In genomic region chr10:11639861-11640764, GRCh38 we compare ENCODE assay signal across 1 cellular context.
TF ChIP-seq lines count a peak whose summit lies in the region.

No MANE protein-coding gene starts in this region.

TF ChIP-seq in HEK293, 187 proteins besides CTCF, POLR2A, EP300 and RAD21:
- TF ChIP-seq ZBTB7A (tag by site-specific recombination; IDR thresholded peaks at IDR 0.05; ENCODE audit: low read depth) = no peak
- peak; percentile 18; the same call in 1 of the 2 replicates for TF ChIP-seq EGR2 (tag by site-specific recombination; IDR thresholded peaks at IDR 0.05; ENCODE audit: low read depth)
- TF ChIP-seq ZFHX2 (tag by site-specific recombination; conservative IDR thresholded peaks at IDR 0.05) = peak; percentile 33; the same call in 1 of the 2 replicates
- no peak for TF ChIP-seq BCL11B (tag by site-specific recombination; IDR thresholded peaks at IDR 0.05; ENCODE audit: low read depth)
- no peak for TF ChIP-seq ZNF510 (tag by site-specific recombination; IDR thresholded peaks at IDR 0.05; ENCODE audit: insufficient replicate concordance)
- TF ChIP-seq ZNF843 (tag by site-specific recombination; IDR thresholded peaks at IDR 0.05) = no peak
- no peak for TF ChIP-seq ZNF791 (tag by site-specific recombination; IDR thresholded peaks at IDR 0.05)
- TF ChIP-seq ZNF146 (tag by site-specific recombination; IDR thresholded peaks at IDR 0.05) = no peak
